Comparison of ENCODE assay signal across 11 cellular contexts in the genomic region with DNA sequence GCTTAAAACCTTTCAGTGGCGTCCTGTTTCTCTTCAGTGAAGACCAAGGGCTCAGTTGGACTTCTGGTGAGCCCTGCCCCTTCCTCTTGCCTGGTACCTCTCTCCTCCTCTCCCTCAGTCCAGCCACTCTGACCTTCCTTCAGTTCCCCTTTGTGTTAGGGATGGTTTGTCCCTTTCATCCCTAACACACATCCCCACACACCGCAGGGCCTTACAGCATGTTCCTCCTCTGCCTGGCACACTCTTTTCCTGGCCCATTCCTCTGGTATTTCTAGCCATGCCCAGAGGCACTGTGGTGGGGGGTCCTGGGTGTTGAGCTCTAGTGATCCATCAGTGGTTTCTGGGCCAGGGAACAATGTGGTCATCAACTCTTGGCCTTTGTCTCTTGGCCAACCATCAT. TPM values are rescaled to one million over a fixed set of nuclear protein-coding genes. Genes with fewer than 3 reads are reported as not detected.
"Had no signal": no experiment of that assay in that cellular context is flagged by ENCODE, and none has a peak within 500 bp of the region (broad histone marks: within the 10 kb centered on the region; RNA-seq: fewer than 3 reads in every experiment).

No MANE protein-coding gene starts in this region.

- H3K4me3 ChIP-seq: GM23248, GM23338, HAP-1 had no signal

- H3K27ac ChIP-seq: GM23248 had no signal

- H2AFZ ChIP-seq: GM23248, GM23338 had no signal

- DNase-seq: GM23248, GOT3, H7, H9, HCEC 1CT, HFFc6 had no signal

- H3K9me3 ChIP-seq: HAP-1 had no signal

- FAIRE-seq: H54 had no signal

- H3K4me1 ChIP-seq: HAP-1 had no signal

- H3K4me2 ChIP-seq: GM23338 had no signal

- ATAC-seq: GM23338, HCT116 had no signal

- H3K9ac ChIP-seq: GM23248 had no signal

RNA-seq across cellular contexts. Expression of a gene that starts 50.0 kb away (rescaled TPM):
- total RNA-seq: GM23248, GM23338, H4, H7, H9, HFFc6 had no signal
- polyA plus RNA-seq: GM23248 had no signal
